ENCODE assay signal across 16 cellular contexts in the genomic region with DNA sequence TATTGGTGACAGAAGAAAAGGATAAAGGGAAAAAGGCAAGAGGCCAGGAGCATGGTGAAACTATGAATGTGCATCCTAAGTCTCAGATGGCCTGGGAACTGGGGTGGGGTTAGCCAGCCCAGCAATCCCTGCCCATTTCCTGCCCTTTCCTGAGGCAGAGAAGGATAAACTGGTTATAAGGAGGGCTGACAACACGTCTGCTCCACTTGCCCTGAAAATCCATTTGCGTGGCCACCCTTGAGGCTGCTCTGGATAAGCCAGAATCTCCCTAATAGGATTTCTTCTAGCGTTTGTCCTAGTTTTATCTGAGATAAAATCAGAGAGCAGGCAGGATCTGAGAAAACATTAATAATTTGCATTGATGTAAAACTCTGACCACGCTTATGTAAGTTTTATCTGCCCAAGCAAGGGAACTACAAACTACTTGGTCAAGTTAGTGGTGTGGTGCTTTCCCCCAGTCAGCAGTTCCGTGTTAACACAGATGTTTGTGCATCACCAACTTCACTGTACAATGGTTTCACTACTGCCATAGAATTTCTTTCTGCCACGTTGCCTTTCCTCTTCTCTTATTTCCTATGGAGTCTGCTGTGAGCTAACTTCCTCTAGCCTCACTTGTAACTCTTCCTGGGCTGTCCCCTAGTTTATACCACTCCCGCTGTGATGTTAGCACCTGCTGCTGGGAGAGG.
DNase-seq lines count a peak whose midpoint lies in the region; ATAC-seq, FAIRE-seq and TF ChIP-seq lines count a peak whose summit lies in the region.
"Had no signal": no experiment of that assay in that cellular context is flagged by ENCODE, and none has a peak within 500 bp of the region (broad histone marks: within the 10 kb centered on the region; RNA-seq: fewer than 3 reads in every experiment).

No MANE protein-coding gene starts in this region.

- no peaks in the 10 kb centered on the region for H3K36me3 ChIP-seq in Peyer's patch
- no peaks in the 10 kb centered on the region for H3K36me3 ChIP-seq in small intestine (ENCODE audit: control insufficient read depth in 2 of 2, insufficient read depth in 2 of 2, low read length in 2 of 2)

- peak; percentile 2 for DNase-seq in activated naive CD8-positive, alpha-beta T cell treated with anti-CD3 and anti-CD28 coated beads for 36 hours
- no peak for DNase-seq in activated naive CD8-positive, alpha-beta T cell treated with anti-CD3 and anti-CD28 coated beads, Interleukin-2, amount 50 U/mL, for 24 hours
- no peak for DNase-seq in Peyer's patch
- no peak for DNase-seq in NCI-H146 treated with DMSO at 0.1 percent for 48 hours (lab: John Stamatoyannopoulos, UW; ENCODE audit: unreplicated experiment)
- DNase-seq in AG08396 (ENCODE audit: low spot score), result no peak
- no peak for DNase-seq in small intestine
- DNase-seq: activated T-cell treated with anti-CD3 and anti-CD28 coated beads, Interleukin-2, amount 50 U/mL, for 4 hours; dermis blood vessel endothelial cell; GDM1; NCI-H2227 treated with DMSO at 0.1 percent for 48 hours; stimulated activated CD4-positive, alpha-beta T cell treated with anti-CD3 and anti-CD28 coated beads, Interleukin-2, amount 100 ng/mL, for 48 hours; trophoblast cell had no signal

- TF ChIP-seq CTCF in Peyer's patch (IDR thresholded peaks at IDR 0.05), result no peak

- H3K9me3 Mint-ChIP-seq in activated naive CD8-positive, alpha-beta T cell treated with anti-CD3 and anti-CD28 coated beads for 36 hours, result no peaks in the 10 kb centered on the region
- no peaks in the 10 kb centered on the region for H3K9me3 Mint-ChIP-seq in activated naive CD8-positive, alpha-beta T cell treated with anti-CD3 and anti-CD28 coated beads, Interleukin-2, amount 50 U/mL, for 24 hours
- H3K9me3 Mint-ChIP-seq: activated T-cell treated with anti-CD3 and anti-CD28 coated beads, Interleukin-2, amount 50 U/mL, for 4 hours; T-helper 2 cell treated with Interferon-gamma antibody and Interleukin-4, amounts not matched to agents 5 μg/mL and 100 μg/mL, for 36 hours had no signal

- no peaks in the 10 kb centered on the region for H3K27me3 ChIP-seq in Peyer's patch
- no peaks in the 10 kb centered on the region for H3K27me3 ChIP-seq in small intestine (ENCODE audit: control insufficient read depth in 2 of 2, insufficient read depth in 2 of 2, low read length in 2 of 2)

- peaks cover 10% of the 10 kb centered on the region for H3K27me3 Mint-ChIP-seq in activated naive CD8-positive, alpha-beta T cell treated with anti-CD3 and anti-CD28 coated beads for 36 hours
- peaks cover 5% of the 10 kb centered on the region for H3K27me3 Mint-ChIP-seq in activated naive CD8-positive, alpha-beta T cell treated with anti-CD3 and anti-CD28 coated beads, Interleukin-2, amount 50 U/mL, for 24 hours

- H3K27ac ChIP-seq in Peyer's patch (no peak overlapping the region), small intestine (ENCODE audit: low read depth in 1 of 2, low read length in 1 of 2) (no peak overlapping the region)

- no peaks in the 10 kb centered on the region for H3K9me3 ChIP-seq in Peyer's patch
- no peaks in the 10 kb centered on the region for H3K9me3 ChIP-seq in small intestine (ENCODE audit: control insufficient read depth, low read depth)

- 40 to 56% (median 47%) methylated on average over 7 of the region's 7 CpGs for WGBS in small intestine, 3 donors

- H3K4me3 Mint-ChIP-seq in activated naive CD8-positive, alpha-beta T cell treated with anti-CD3 and anti-CD28 coated beads for 36 hours, result no peak overlapping the region
- H3K4me3 Mint-ChIP-seq in activated naive CD8-positive, alpha-beta T cell treated with anti-CD3 and anti-CD28 coated beads, Interleukin-2, amount 50 U/mL, for 24 hours, result no peak overlapping the region
- H3K4me3 Mint-ChIP-seq: activated T-cell treated with anti-CD3 and anti-CD28 coated beads, Interleukin-2, amount 50 U/mL, for 4 hours; neural crest cell; T-helper 2 cell treated with Interferon-gamma antibody and Interleukin-4, amounts not matched to agents 5 μg/mL and 100 μg/mL, for 36 hours had no signal

- ATAC-seq in activated naive CD8-positive, alpha-beta T cell treated with anti-CD3 and anti-CD28 coated beads, Interleukin-2, amount 50 U/mL, for 24 hours, result no peak
- ATAC-seq in HG02759 (IDR thresholded peaks at IDR 0.05; ENCODE audit: unreplicated experiment), result peak; percentile 98
- ATAC-seq in HG03558 (IDR thresholded peaks at IDR 0.05; ENCODE audit: extremely low read depth, unreplicated experiment), result peak; percentile 97
- ATAC-seq: activated T-cell treated with anti-CD3 and anti-CD28 coated beads, Interleukin-2, amount 50 U/mL, for 4 hours had no signal

- TF ChIP-seq POLR2A in Peyer's patch (IDR thresholded peaks at IDR 0.05), result no peak

- H3K4me1 Mint-ChIP-seq in activated naive CD8-positive, alpha-beta T cell treated with anti-CD3 and anti-CD28 coated beads for 36 hours, result peaks cover 3% of the 10 kb centered on the region
- no peaks in the 10 kb centered on the region for H3K4me1 Mint-ChIP-seq in activated naive CD8-positive, alpha-beta T cell treated with anti-CD3 and anti-CD28 coated beads, Interleukin-2, amount 50 U/mL, for 24 hours

- H3K4me1 ChIP-seq in Peyer's patch (no peaks in the 10 kb centered on the region), small intestine (ENCODE audit: control insufficient read depth in 2 of 2, insufficient read depth in 1 of 2, low read depth in 1 of 2, low read length in 1 of 2) (no peaks in the 10 kb centered on the region)

- FAIRE-seq in small intestine (lab: Jason Lieb, UNC), result no peak

- H3K4me3 ChIP-seq in Peyer's patch (no peak overlapping the region), small intestine (ENCODE audit: low read depth in 1 of 2, low read length in 2 of 2) (no peak overlapping the region)

- H3K36me3 Mint-ChIP-seq in activated naive CD8-positive, alpha-beta T cell treated with anti-CD3 and anti-CD28 coated beads for 36 hours, result no peaks in the 10 kb centered on the region
- H3K36me3 Mint-ChIP-seq in activated naive CD8-positive, alpha-beta T cell treated with anti-CD3 and anti-CD28 coated beads, Interleukin-2, amount 50 U/mL, for 24 hours (ENCODE audit: low read depth), result no peaks in the 10 kb centered on the region

- no peak overlapping the region for H3K27ac Mint-ChIP-seq in activated naive CD8-positive, alpha-beta T cell treated with anti-CD3 and anti-CD28 coated beads for 36 hours
- H3K27ac Mint-ChIP-seq in activated naive CD8-positive, alpha-beta T cell treated with anti-CD3 and anti-CD28 coated beads, Interleukin-2, amount 50 U/mL, for 24 hours, result no peak overlapping the region
- H3K27ac Mint-ChIP-seq: T-helper 2 cell treated with Interferon-gamma antibody and Interleukin-4, amounts not matched to agents 5 μg/mL and 100 μg/mL, for 36 hours had no signal
